10 cellular contexts compared by ENCODE assay signal in the genomic region with DNA sequence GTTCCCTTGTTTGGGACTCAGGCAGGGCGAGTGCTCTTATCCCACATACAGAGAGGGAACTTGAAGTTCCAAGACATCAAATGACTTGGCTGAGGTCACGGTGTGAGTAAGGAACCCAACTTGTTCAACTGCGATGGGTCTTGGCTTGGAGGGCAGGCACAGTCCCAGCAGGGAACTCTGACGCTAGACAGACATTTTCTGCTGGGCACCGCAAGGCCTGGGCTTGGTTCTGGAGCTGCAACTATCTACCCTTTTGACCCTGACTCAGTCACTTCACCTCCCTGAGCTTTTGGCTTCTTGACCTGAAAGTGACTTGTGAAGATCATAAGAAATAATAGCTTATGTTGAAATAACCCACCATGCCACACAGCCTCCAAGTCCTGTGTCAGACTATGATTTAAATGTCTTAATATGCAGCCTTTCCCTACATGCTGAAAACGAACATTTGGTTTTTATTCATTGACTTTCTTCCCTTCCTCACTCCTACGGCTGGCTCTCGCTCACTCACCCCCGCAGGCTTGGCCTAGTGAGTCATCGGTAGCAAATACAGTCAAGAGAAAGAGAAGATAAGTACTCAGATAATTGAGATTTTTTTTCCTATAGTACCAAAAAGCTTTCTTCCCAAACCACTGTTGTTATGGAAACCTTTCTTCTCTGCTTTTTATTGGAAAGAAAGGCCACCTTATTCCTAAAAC.
DNase-seq lines count a peak whose midpoint lies in the region; ATAC-seq and TF ChIP-seq lines count a peak whose summit lies in the region.
"Had no signal": no experiment of that assay in that cellular context is flagged by ENCODE, and none has a peak within 500 bp of the region (broad histone marks: within the 10 kb centered on the region; RNA-seq: fewer than 3 reads in every experiment).

No MANE protein-coding gene starts in this region.

- peaks cover 7% of the 10 kb centered on the region for H3K4me1 ChIP-seq in hepatocyte (ENCODE audit: insufficient read depth)

- no peaks in the 10 kb centered on the region for H3K9me2 ChIP-seq in hepatocyte (replicated peaks; ENCODE audit: insufficient read depth)

- DNase-seq in CD1c-positive myeloid dendritic cell (ENCODE audit: extremely low spot score) (peak; percentile 1), astrocyte of the hippocampus (ENCODE audit: low read depth, low spot score) (peak; percentile 89), hepatocyte (ENCODE audit: low spot score) (peak; percentile 70), renal cortical epithelial cell (ENCODE audit: low read depth) (peak; percentile 48), G401 (ENCODE audit: low spot score) (no peak)
- DNase-seq: retina had no signal

- H3K79me2 ChIP-seq in hepatocyte: no peaks in the 10 kb centered on the region

- no peaks in the 10 kb centered on the region for H3K36me3 ChIP-seq in hepatocyte (replicated peaks; ENCODE audit: insufficient read depth, low read depth)

- ATAC-seq in HG03280 (IDR thresholded peaks at IDR 0.05; ENCODE audit: unreplicated experiment) (no peak), HG02885 (IDR thresholded peaks at IDR 0.05; ENCODE audit: poor library complexity, unreplicated experiment) (no peak), GM19351 (IDR thresholded peaks at IDR 0.05; ENCODE audit: unreplicated experiment) (no peak)

- TF ChIP-seq CTCF in hepatocyte (IDR thresholded peaks at IDR 0.05; ENCODE audit: poor library complexity): no peak

- WGBS in hepatocyte (ENCODE audit: low lambda C conversion rate, missing lambda C conversion rate): 51% methylated on average over 10 of the region's 10 CpGs

- no peaks in the 10 kb centered on the region for H3K9me3 ChIP-seq in hepatocyte (ENCODE audit: low read depth)

- no peak overlapping the region for H3K4me2 ChIP-seq in hepatocyte

- no peaks in the 10 kb centered on the region for H4K20me1 ChIP-seq in hepatocyte (ENCODE audit: insufficient read depth, poor library complexity, severe bottlenecking)

- H2AFZ ChIP-seq in hepatocyte: no peak overlapping the region

- no peak overlapping the region for H3K4me3 ChIP-seq in hepatocyte

- in situ Hi-C loops in G401 (cut with HindIII; ENCODE audit: low sequenced_read_pairs): no loop called here

- peak overlapping the region; percentile 35 for H3K27ac ChIP-seq in hepatocyte
- H3K27ac ChIP-seq: VCaP had no signal

- no peaks in the 10 kb centered on the region for H3K27me3 ChIP-seq in hepatocyte
